17 cellular contexts compared by ENCODE assay signal in the genomic region with DNA sequence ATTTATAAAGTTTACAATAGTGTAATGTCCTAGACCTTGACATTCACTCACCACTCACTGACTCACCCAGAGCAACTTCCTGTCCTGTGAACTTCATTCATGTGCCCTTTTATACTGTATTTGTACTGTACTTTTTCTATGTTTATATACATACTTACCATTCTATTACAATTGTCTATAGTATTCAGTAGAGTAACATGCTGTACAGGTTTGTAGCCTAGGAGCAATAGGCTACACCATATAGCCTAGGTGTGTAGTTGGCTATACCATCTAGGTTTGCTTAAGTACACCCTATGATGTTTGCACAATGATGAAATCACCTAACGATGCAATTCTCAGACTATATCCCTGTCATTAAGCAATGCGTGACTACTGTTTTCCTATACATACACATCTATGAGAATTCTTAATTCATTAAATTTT. TPM values are rescaled to one million over a fixed set of nuclear protein-coding genes. Genes with fewer than 3 reads are reported as not detected.
DNase-seq lines count a peak whose midpoint lies in the region; ATAC-seq and TF ChIP-seq lines count a peak whose summit lies in the region.
"Had no signal": no experiment of that assay in that cellular context is flagged by ENCODE, and none has a peak within 500 bp of the region (broad histone marks: within the 10 kb centered on the region; RNA-seq: fewer than 3 reads in every experiment).

No MANE protein-coding gene starts in this region.

- no peak overlapping the region for H3K4me2 ChIP-seq in mammary epithelial cell (ENCODE audit: insufficient read depth, low read depth, low read length)

- CTCF ChIA-PET in mammary epithelial cell (lab: Charles Lee; ENCODE audit: low non-redundant PET): no interaction called here

- H3K4me3 ChIP-seq in mammary epithelial cell (replicated peaks in 1 of 3; ENCODE audit: insufficient read depth in 1 of 3, low read depth in 2 of 3, low read length in 3 of 3): no peak overlapping the region
- H3K4me3 ChIP-seq: uterus had no signal

- no peaks in the 10 kb centered on the region for H4K20me1 ChIP-seq in mammary epithelial cell (ENCODE audit: insufficient read depth, low read length)

- no peak overlapping the region for H3K27ac ChIP-seq in mammary epithelial cell (ENCODE audit: insufficient read depth, low read depth, low read length)
- H3K27ac ChIP-seq: uterus had no signal

- DNase-seq in NCI-H510A treated with DMSO at 0.1 percent for 48 hours (lab: John Stamatoyannopoulos, UW): peak; percentile 27
- no peak for DNase-seq in NCI-H510A (lab: John Stamatoyannopoulos, UW)
- peak; percentile 53 for DNase-seq in NCI-H460 (ENCODE audit: extremely low read depth, low read depth)
- peak; percentile 32 for DNase-seq in mammary epithelial cell
- DNase-seq in lung microvascular endothelial cell (ENCODE audit: low read depth in 2 of 2): peak; percentile 69 to 71
- no peak for DNase-seq in COLO668 (lab: John Stamatoyannopoulos, UW; ENCODE audit: unreplicated experiment)
- no peak for DNase-seq in T1000 (lab: John Stamatoyannopoulos, UW)
- DNase-seq: ACHN; activated CD4-positive, CD25-positive, alpha-beta regulatory T cell treated with anti-CD3 and anti-CD28 coated beads, Interleukin-2, amount 50 U/mL, for 72 hours; DMS79; GOT3; midbrain; NCI-H1105; NCI-H748 treated with DMSO at 0.1 percent for 48 hours; posterior cingulate gyrus; uterus had no signal

- H3K27me3 ChIP-seq in mammary epithelial cell (ENCODE audit: insufficient read depth, low read length): no peaks in the 10 kb centered on the region
- H3K27me3 ChIP-seq: uterus had no signal

- TF ChIP-seq CTCF in mammary epithelial cell (conservative IDR thresholded peaks at IDR 0.05 in 1 of 2, IDR thresholded peaks at IDR 0.05 in 1 of 2; ENCODE audit: extremely low read depth in 1 of 2, insufficient read depth in 1 of 2, low read depth in 1 of 2, low read length in 2 of 2): no peak

- BruUV-seq in mammary epithelial cell (replicated peaks; lab: Mats Ljungman, UMichigan): no TSS peak

- no peaks in the 10 kb centered on the region for H3K4me1 ChIP-seq in mammary epithelial cell (ENCODE audit: insufficient read depth, low read length)
- H3K4me1 ChIP-seq: uterus had no signal

- no peaks in the 10 kb centered on the region for H3K9me3 ChIP-seq in mammary epithelial cell (replicated peaks; ENCODE audit: insufficient read depth, low read length)
- H3K9me3 ChIP-seq: uterus had no signal

- no peak for ATAC-seq in GM19455 (IDR thresholded peaks at IDR 0.05; ENCODE audit: unreplicated experiment)

- dilution Hi-C loops in mammary epithelial cell (cut with HindIII; ENCODE audit: low sequenced_read_pairs): loop anchor here (5.0 kb wide), 1 partner anchor 32 kb away; no protein-coding TSS in a partner anchor

- intact Hi-C loops in mammary epithelial cell (cut with micrococcal nuclease): no loop called here

- in situ Hi-C loops in mammary epithelial cell (cut with MboI; ENCODE audit: low sequenced_read_pairs in 2 of 2): no loop called here

- H3K36me3 ChIP-seq in mammary epithelial cell (ENCODE audit: insufficient read depth, low read length): peaks cover 8% of the 10 kb centered on the region
- H3K36me3 ChIP-seq: uterus had no signal

- WGBS in mammary epithelial cell (ENCODE audit: low coverage, missing lambda C conversion rate): 69% methylated on average over 2 of the region's 2 CpGs

- no peak overlapping the region for H2AFZ ChIP-seq in mammary epithelial cell (ENCODE audit: low read depth, low read length)

- H3K79me2 ChIP-seq in mammary epithelial cell (ENCODE audit: insufficient read depth, low read length): no peaks in the 10 kb centered on the region

- H3K9ac ChIP-seq in mammary epithelial cell (ENCODE audit: insufficient read depth, low read length): no peak overlapping the region

RNA-seq across cellular contexts. Expression of a gene that starts 17.5 kb away (rescaled TPM):
- total RNA-seq in NCI-H460 (2014; rRNA removed; shearing (Covaris generic)): 73.5 and 75.4 TPM in 2 replicates
- polyA plus RNA-seq in NCI-H460 (2014; cell fraction: nucleus; rRNA removed): 74.3 and 81.9 TPM in 2 replicates
- total RNA-seq in mammary epithelial cell: 10 to 100 TPM; 22.3 to 33.2 TPM
- 19.8 TPM for polyA plus RNA-seq in mammary epithelial cell
- polyA minus RNA-seq in mammary epithelial cell: 13.4 TPM
- total RNA-seq in lung microvascular endothelial cell: 76.3 and 123 TPM in 2 replicates

RNA-seq across cellular contexts. Expression of a gene that starts 37.1 kb away (rescaled TPM):
- 43.3 and 49.5 TPM in 2 replicates for total RNA-seq in NCI-H460 (2014; rRNA removed; shearing (Covaris generic))
- polyA plus RNA-seq in NCI-H460 (2014; cell fraction: nucleus; rRNA removed): 82.8 and 94.7 TPM in 2 replicates
- 10 to 100 TPM; 63.8 to 89.0 TPM for total RNA-seq in mammary epithelial cell
- polyA plus RNA-seq in mammary epithelial cell: 65.5 TPM
- 80.5 TPM for polyA minus RNA-seq in mammary epithelial cell
- 64.1 and 70.2 TPM in 2 replicates for total RNA-seq in lung microvascular endothelial cell

RNA-seq across cellular contexts. Expression of a gene that starts 42.2 kb away (rescaled TPM):
- total RNA-seq in NCI-H460 (2014; rRNA removed; shearing (Covaris generic)): 165 and 178 TPM in 2 replicates
- polyA plus RNA-seq in NCI-H460 (2014; cell fraction: nucleus; rRNA removed): 338 and 354 TPM in 2 replicates
- total RNA-seq in mammary epithelial cell (10 to 100 TPM; 19.2 to 44.8 TPM), lung microvascular endothelial cell (169 and 328 TPM in 2 replicates)
- polyA plus RNA-seq in mammary epithelial cell: 68.8 TPM
- polyA minus RNA-seq in mammary epithelial cell: 22.0 TPM

Comparison
In these comparisons a context has a peak if more than half of its experiments do, and no peak if none do; other contexts are left out.
1. DNase-seq: peak in NCI-H510A treated with DMSO at 0.1 percent for 48 hours (single experiment), NCI-H460 (single experiment), mammary epithelial cell (single experiment) and lung microvascular endothelial cell (2 of 2); none in NCI-H510A (single experiment), COLO668 (single experiment) and T1000 (single experiment).